ENCODE assay signal across 2 cellular contexts in the genomic region with DNA sequence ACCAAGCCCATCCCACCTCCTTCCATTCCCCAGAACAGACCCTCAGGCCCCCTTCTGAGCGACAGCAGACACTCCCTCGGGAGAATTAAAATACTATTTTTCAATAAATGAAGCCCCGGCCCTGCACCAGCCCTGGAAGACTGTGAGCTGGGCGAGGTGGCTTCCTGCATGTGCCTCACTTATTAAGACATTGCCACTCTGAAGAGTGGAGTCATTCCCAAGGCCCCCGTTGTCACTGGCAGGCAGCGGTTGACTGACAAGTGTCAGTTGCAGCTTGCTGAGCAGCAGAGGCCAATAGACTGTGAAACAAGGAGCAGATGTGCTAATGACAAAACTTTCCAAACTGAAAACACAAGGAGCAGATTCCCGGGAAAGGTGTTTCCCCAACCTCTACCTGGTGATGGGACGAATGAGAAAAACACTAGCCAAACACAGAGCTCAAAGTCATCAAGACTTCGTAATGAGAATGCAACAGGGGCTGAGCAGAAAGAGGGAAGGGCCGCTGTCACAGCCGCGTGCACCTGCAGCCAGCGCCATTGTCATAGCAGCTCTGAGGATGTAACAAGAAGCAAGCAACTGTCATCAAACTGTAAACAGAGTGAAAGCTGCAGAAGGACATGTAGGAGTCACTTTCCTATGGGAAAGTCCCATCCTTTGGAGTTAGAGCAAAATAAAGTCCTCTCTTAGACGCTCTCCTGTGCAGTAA.
A peak's percentile ranks its signal among the peaks of the same experiment; 100 is the strongest.
TF ChIP-seq lines count a peak whose summit lies in the region.

No MANE protein-coding gene starts in this region.

TF ChIP-seq in WTC11, 78 proteins besides CTCF, POLR2A, EP300 and RAD21 (continued from another document):
- TF ChIP-seq JAZF1 (CRISPR knock-in tag; IDR thresholded peaks at IDR 0.05) (no peak), ZNF423 (CRISPR knock-in tag; IDR thresholded peaks at IDR 0.05) (no peak), CREB1 (CRISPR knock-in tag; IDR thresholded peaks at IDR 0.05) (no peak), NFATC4 (CRISPR knock-in tag; IDR thresholded peaks at IDR 0.05) (no peak), SOX15 (CRISPR knock-in tag; IDR thresholded peaks at IDR 0.05) (no peak), NFE2L1 (CRISPR knock-in tag; IDR thresholded peaks at IDR 0.05) (no peak), SMAD4 (CRISPR knock-in tag; IDR thresholded peaks at IDR 0.05) (no peak), HMGA2 (CRISPR knock-in tag; IDR thresholded peaks at IDR 0.05) (no peak), SP1 (CRISPR knock-in tag; conservative IDR thresholded peaks at IDR 0.05) (no peak), TEAD1 (CRISPR knock-in tag; IDR thresholded peaks at IDR 0.05) (no peak), ZNF416 (CRISPR knock-in tag; IDR thresholded peaks at IDR 0.05) (no peak), KAT7 (CRISPR knock-in tag; IDR thresholded peaks at IDR 0.05; ENCODE audit: borderline replicate concordance) (no peak), ESRRA (CRISPR knock-in tag; IDR thresholded peaks at IDR 0.05; ENCODE audit: borderline replicate concordance) (no peak)
- TF ChIP-seq, protein P1, sequence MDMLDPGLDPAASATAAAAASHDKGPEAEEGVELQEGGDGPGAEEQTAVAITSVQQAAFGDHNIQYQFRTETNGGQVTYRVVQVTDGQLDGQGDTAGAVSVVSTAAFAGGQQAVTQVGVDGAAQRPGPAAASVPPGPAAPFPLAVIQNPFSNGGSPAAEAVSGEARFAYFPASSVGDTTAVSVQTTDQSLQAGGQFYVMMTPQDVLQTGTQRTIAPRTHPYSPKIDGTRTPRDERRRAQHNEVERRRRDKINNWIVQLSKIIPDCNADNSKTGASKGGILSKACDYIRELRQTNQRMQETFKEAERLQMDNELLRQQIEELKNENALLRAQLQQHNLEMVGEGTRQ (CRISPR knock-in tag; IDR thresholded peaks at IDR 0.05): no peak
- TF ChIP-seq, protein P2, sequence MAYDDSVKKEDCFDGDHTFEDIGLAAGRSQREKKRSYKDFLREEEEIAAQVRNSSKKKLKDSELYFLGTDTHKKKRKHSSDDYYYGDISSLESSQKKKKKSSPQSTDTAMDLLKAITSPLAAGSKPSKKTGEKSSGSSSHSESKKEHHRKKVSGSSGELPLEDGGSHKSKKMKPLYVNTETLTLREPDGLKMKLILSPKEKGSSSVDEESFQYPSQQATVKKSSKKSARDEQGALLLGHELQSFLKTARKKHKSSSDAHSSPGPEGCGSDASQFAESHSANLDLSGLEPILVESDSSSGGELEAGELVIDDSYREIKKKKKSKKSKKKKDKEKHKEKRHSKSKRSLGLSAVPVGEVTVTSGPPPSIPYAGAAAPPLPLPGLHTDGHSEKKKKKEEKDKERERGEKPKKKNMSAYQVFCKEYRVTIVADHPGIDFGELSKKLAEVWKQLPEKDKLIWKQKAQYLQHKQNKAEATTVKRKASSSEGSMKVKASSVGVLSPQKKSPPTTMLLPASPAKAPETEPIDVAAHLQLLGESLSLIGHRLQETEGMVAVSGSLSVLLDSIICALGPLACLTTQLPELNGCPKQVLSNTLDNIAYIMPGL (CRISPR knock-in tag; IDR thresholded peaks at IDR 0.05): no peak

TF ChIP-seq in neural cell, 6 proteins besides CTCF, POLR2A, EP300 and RAD21 (continued from another document):
- TF ChIP-seq, protein P3, sequence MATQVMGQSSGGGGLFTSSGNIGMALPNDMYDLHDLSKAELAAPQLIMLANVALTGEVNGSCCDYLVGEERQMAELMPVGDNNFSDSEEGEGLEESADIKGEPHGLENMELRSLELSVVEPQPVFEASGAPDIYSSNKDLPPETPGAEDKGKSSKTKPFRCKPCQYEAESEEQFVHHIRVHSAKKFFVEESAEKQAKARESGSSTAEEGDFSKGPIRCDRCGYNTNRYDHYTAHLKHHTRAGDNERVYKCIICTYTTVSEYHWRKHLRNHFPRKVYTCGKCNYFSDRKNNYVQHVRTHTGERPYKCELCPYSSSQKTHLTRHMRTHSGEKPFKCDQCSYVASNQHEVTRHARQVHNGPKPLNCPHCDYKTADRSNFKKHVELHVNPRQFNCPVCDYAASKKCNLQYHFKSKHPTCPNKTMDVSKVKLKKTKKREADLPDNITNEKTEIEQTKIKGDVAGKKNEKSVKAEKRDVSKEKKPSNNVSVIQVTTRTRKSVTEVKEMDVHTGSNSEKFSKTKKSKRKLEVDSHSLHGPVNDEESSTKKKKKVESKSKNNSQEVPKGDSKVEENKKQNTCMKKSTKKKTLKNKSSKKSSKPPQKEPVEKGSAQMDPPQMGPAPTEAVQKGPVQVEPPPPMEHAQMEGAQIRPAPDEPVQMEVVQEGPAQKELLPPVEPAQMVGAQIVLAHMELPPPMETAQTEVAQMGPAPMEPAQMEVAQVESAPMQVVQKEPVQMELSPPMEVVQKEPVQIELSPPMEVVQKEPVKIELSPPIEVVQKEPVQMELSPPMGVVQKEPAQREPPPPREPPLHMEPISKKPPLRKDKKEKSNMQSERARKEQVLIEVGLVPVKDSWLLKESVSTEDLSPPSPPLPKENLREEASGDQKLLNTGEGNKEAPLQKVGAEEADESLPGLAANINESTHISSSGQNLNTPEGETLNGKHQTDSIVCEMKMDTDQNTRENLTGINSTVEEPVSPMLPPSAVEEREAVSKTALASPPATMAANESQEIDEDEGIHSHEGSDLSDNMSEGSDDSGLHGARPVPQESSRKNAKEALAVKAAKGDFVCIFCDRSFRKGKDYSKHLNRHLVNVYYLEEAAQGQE (IDR thresholded peaks at IDR 0.05; ENCODE audit: borderline replicate concordance): peak; percentile 54
TF ChIP-seq in neural cell: peak in this region for 2.
